In the genomic region with DNA sequence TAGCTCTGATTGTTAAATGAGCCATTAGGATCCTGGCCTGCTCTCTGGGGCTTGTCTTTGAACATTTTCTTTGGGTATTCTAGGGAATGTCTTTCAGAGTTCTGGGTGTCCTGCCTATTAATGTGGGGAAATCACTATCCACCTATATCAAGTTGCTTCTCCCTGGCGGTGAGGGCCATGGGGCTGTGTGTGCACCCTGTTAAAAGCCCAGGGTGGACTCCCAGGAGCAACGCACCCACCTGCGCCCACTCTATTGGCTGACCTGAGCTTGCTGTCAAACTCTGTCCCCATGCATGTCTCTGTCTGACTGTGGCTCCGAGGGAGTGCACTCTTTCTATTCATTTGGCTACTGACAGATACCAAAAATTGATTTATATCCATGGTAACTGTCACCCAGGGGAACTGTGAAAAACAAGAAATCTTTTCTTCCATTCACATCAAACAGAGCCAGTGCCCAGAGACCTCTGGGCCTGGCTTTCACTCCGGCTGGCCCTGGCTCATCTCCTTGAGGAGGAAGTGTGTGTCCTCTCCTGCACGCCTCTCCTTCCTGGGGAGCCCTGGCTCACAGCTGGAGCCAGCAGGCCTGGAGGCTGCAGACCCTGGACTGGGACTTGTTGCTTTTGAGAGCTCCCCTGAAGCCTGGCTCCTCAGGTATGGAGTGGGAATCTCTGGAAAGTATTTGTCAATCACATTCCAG, we compare ENCODE assay signal across 1 cellular context.
TF ChIP-seq lines count a peak whose summit lies in the region.

No MANE protein-coding gene starts in this region.

TF ChIP-seq in SK-N-SH treated with all-trans-retinoic acid at 6 μM for 48 hours, 23 proteins besides CTCF, POLR2A, EP300 and RAD21 (continued from another document):
- TF ChIP-seq, protein P1, sequence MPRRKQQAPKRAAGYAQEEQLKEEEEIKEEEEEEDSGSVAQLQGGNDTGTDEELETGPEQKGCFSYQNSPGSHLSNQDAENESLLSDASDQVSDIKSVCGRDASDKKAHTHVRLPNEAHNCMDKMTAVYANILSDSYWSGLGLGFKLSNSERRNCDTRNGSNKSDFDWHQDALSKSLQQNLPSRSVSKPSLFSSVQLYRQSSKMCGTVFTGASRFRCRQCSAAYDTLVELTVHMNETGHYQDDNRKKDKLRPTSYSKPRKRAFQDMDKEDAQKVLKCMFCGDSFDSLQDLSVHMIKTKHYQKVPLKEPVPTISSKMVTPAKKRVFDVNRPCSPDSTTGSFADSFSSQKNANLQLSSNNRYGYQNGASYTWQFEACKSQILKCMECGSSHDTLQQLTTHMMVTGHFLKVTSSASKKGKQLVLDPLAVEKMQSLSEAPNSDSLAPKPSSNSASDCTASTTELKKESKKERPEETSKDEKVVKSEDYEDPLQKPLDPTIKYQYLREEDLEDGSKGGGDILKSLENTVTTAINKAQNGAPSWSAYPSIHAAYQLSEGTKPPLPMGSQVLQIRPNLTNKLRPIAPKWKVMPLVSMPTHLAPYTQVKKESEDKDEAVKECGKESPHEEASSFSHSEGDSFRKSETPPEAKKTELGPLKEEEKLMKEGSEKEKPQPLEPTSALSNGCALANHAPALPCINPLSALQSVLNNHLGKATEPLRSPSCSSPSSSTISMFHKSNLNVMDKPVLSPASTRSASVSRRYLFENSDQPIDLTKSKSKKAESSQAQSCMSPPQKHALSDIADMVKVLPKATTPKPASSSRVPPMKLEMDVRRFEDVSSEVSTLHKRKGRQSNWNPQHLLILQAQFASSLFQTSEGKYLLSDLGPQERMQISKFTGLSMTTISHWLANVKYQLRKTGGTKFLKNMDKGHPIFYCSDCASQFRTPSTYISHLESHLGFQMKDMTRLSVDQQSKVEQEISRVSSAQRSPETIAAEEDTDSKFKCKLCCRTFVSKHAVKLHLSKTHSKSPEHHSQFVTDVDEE (CRISPR knock-in tag; IDR thresholded peaks at IDR 0.05) = no peak
- TF ChIP-seq ZC3H10 (CRISPR knock-in tag; IDR thresholded peaks at IDR 0.05) = no peak
- no peak for TF ChIP-seq GLIS3 (CRISPR knock-in tag; IDR thresholded peaks at IDR 0.05)
- TF ChIP-seq RARB (CRISPR knock-in tag; IDR thresholded peaks at IDR 0.05) = no peak
- TF ChIP-seq PPARA (CRISPR knock-in tag; IDR thresholded peaks at IDR 0.05; ENCODE audit: borderline replicate concordance) = no peak
- TF ChIP-seq ZNF70 (CRISPR knock-in tag; IDR thresholded peaks at IDR 0.05) = no peak
- no peak for TF ChIP-seq ESRRG (CRISPR knock-in tag; IDR thresholded peaks at IDR 0.05)
- TF ChIP-seq, protein P2, sequence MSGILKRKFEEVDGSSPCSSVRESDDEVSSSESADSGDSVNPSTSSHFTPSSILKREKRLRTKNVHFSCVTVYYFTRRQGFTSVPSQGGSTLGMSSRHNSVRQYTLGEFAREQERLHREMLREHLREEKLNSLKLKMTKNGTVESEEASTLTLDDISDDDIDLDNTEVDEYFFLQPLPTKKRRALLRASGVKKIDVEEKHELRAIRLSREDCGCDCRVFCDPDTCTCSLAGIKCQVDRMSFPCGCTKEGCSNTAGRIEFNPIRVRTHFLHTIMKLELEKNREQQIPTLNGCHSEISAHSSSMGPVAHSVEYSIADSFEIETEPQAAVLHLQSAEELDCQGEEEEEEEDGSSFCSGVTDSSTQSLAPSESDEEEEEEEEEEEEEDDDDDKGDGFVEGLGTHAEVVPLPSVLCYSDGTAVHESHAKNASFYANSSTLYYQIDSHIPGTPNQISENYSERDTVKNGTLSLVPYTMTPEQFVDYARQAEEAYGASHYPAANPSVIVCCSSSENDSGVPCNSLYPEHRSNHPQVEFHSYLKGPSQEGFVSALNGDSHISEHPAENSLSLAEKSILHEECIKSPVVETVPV (CRISPR knock-in tag; IDR thresholded peaks at IDR 0.05) = no peak
